Comparison of ENCODE assay signal across 7 cellular contexts in genomic region chr20:51372176-51372803, GRCh38.
DNase-seq lines count a peak whose midpoint lies in the region; ATAC-seq and TF ChIP-seq lines count a peak whose summit lies in the region.

No MANE protein-coding gene starts in this region.

- ATAC-seq in T-cell (replicated peaks in 1 of 4) (peak; percentile 74 to 88 (median 80)), right cardiac atrium (peak; percentile 82 to 89), HG03039 (IDR thresholded peaks at IDR 0.05; ENCODE audit: unreplicated experiment) (no peak)

- 35% methylated on average over 13 of the region's 13 CpGs for WGBS in right cardiac atrium
- 44 to 47% methylated on average over 13 of the region's 13 CpGs for WGBS in sigmoid colon, 2 donors

- no peak for TF ChIP-seq EP300 in sigmoid colon (IDR thresholded peaks at IDR 0.05)

- no peaks in the 10 kb centered on the region for H3K9me3 ChIP-seq in right cardiac atrium (ENCODE audit: control insufficient read depth, low read length)
- H3K9me3 ChIP-seq in sigmoid colon: no peaks in the 10 kb centered on the region

- POLR2A ChIA-PET in T-cell (lab: Charles Lee): no interaction called here

- no peak overlapping the region for H3K27ac Mint-ChIP-seq in T-cell

- intact Hi-C loops in right cardiac atrium (cut with DNase I): loop anchor here (2.0 to 10.0 kb wide), 3 partner anchors 223 to 253 kb away; no protein-coding TSS in a partner anchor
- intact Hi-C loops in sigmoid colon (cut with DNase I): loop anchor here (1.0 kb wide), 1 partner anchor 223 kb away; no protein-coding TSS in a partner anchor

- H3K36me3 Mint-ChIP-seq in T-cell: peaks cover 4% of the 10 kb centered on the region

- H3K27ac ChIP-seq in right cardiac atrium (ENCODE audit: low read length) (no peak overlapping the region), sigmoid colon (no peak overlapping the region)

- H3K36me3 ChIP-seq in sigmoid colon: no peaks in the 10 kb centered on the region

- no peaks in the 10 kb centered on the region for H3K9me3 Mint-ChIP-seq in T-cell

- peaks cover 6% of the 10 kb centered on the region for H3K4me1 ChIP-seq in right cardiac atrium (ENCODE audit: control insufficient read depth, insufficient read depth, low read length)
- H3K4me1 ChIP-seq in sigmoid colon: peaks cover 0 to 3% (median 0%) of the 10 kb centered on the region in 4 donors

- TF ChIP-seq CTCF in GM12873 (IDR thresholded peaks at IDR 0.05; ENCODE audit: insufficient read depth, low read depth, low read length, missing control alignments): peak; percentile 96
- TF ChIP-seq CTCF in LNCaP clone FGC (IDR thresholded peaks at IDR 0.05; ENCODE audit: control insufficient read depth, extremely low read depth, insufficient read depth): peak; percentile 93
- peak; percentile 66 to 76 (median 70) for TF ChIP-seq CTCF in sigmoid colon (IDR thresholded peaks at IDR 0.05)

- no peak overlapping the region for H3K4me3 Mint-ChIP-seq in T-cell

- no peak for TF ChIP-seq POLR2A in sigmoid colon (IDR thresholded peaks at IDR 0.05)

- H3K4me3 ChIP-seq in LNCaP clone FGC (ENCODE audit: low read depth, low read length): no peak overlapping the region
- H3K4me3 ChIP-seq in right cardiac atrium (ENCODE audit: low read length): no peak overlapping the region
- H3K4me3 ChIP-seq in sigmoid colon: no peak overlapping the region

- H3K27me3 ChIP-seq in right cardiac atrium (ENCODE audit: control insufficient read depth, insufficient read depth) (no peaks in the 10 kb centered on the region), sigmoid colon (no peaks in the 10 kb centered on the region)

- H3K4me1 Mint-ChIP-seq in T-cell: peaks cover 0 to 5% (median 3%) of the 10 kb centered on the region in 3 donors

- DNase-seq in LNCaP clone FGC (ENCODE audit: low read depth) (no peak), T-cell (peak in 32 of 34 experiments; percentile 5 to 58 (median 42)), amniotic epithelial cell (ENCODE audit: low read depth) (peak; percentile 75), right cardiac atrium (peak; percentile 65 to 88 (median 81)), sigmoid colon (peak; percentile 81)

- CTCF ChIA-PET in T-cell (lab: Charles Lee): interaction anchor here (0.6 to 1.0 kb wide), 6 partner anchors 223 to 272 kb away, joined by 3 to 6 read pairs (median 4); no protein-coding TSS in a partner anchor

- no peaks in the 10 kb centered on the region for H3K27me3 Mint-ChIP-seq in T-cell
